In genomic region chr2:100417745-100418090, GRCh38 we compare ENCODE assay signal across 9 cellular contexts. TPM values are rescaled to one million over a fixed set of nuclear protein-coding genes. Genes with fewer than 3 reads are reported as not detected.
DNase-seq lines count a peak whose midpoint lies in the region; ATAC-seq, FAIRE-seq and TF ChIP-seq lines count a peak whose summit lies in the region.
"Had no signal": no experiment of that assay in that cellular context is flagged by ENCODE, and none has a peak within 500 bp of the region (broad histone marks: within the 10 kb centered on the region; RNA-seq: fewer than 3 reads in every experiment).

No MANE protein-coding gene starts in this region.

- H3K27ac Mint-ChIP-seq in T-helper 1 cell treated with Interleukin-12 subunit alpha and Interleukin-12 subunit beta and Interleukin-4 antibody, amounts not matched to agents 30 μg/mL and 1 μg/mL, for 36 hours: no peak overlapping the region
- H3K27ac Mint-ChIP-seq in activated naive CD8-positive, alpha-beta T cell treated with anti-CD3 and anti-CD28 coated beads, Interleukin-2, amount 10 ng/mL, durations not matched to agents 7 days and 5 days: peak overlapping the region; percentile 39

- peaks cover 10% of the 10 kb centered on the region for H3K27me3 Mint-ChIP-seq in T-helper 1 cell treated with Interleukin-12 subunit alpha and Interleukin-12 subunit beta and Interleukin-4 antibody, amounts not matched to agents 30 μg/mL and 1 μg/mL, for 36 hours (ENCODE audit: low read depth)
- no peaks in the 10 kb centered on the region for H3K27me3 Mint-ChIP-seq in activated naive CD8-positive, alpha-beta T cell treated with anti-CD3 and anti-CD28 coated beads, Interleukin-2, amount 10 ng/mL, durations not matched to agents 7 days and 5 days

- DNase-seq in T-helper 1 cell (no peak), kidney (no peak), RKO (ENCODE audit: low spot score) (no peak)
- DNase-seq in activated naive CD8-positive, alpha-beta T cell treated with anti-CD3 and anti-CD28 coated beads, Interleukin-2, amount 10 ng/mL, durations not matched to agents 7 days and 5 days: no peak
- no peak for DNase-seq in activated effector memory CD4-positive, alpha-beta T cell treated with Interleukin-2 at 50 U/mL for 16 hours

- no peak for FAIRE-seq in kidney (lab: Jason Lieb, UNC)

- no peak for TF ChIP-seq CTCF in kidney (IDR thresholded peaks at IDR 0.05; ENCODE audit: borderline replicate concordance, extremely low read depth, insufficient read depth)

- no peaks in the 10 kb centered on the region for H3K9me3 Mint-ChIP-seq in T-helper 1 cell treated with Interleukin-12 subunit alpha and Interleukin-12 subunit beta and Interleukin-4 antibody, amounts not matched to agents 30 μg/mL and 1 μg/mL, for 36 hours
- no peaks in the 10 kb centered on the region for H3K9me3 Mint-ChIP-seq in activated naive CD8-positive, alpha-beta T cell treated with anti-CD3 and anti-CD28 coated beads, Interleukin-2, amount 10 ng/mL, durations not matched to agents 7 days and 5 days

- H3K36me3 Mint-ChIP-seq in T-helper 1 cell treated with Interleukin-12 subunit alpha and Interleukin-12 subunit beta and Interleukin-4 antibody, amounts not matched to agents 30 μg/mL and 1 μg/mL, for 36 hours (ENCODE audit: low read depth): no peaks in the 10 kb centered on the region
- peaks cover 3% of the 10 kb centered on the region for H3K36me3 Mint-ChIP-seq in activated naive CD8-positive, alpha-beta T cell treated with anti-CD3 and anti-CD28 coated beads, Interleukin-2, amount 10 ng/mL, durations not matched to agents 7 days and 5 days

- H3K4me3 ChIP-seq in kidney (ENCODE audit: low read length in 2 of 2): peak overlapping the region; percentile 57 to 87
- peak overlapping the region; percentile 52 to 92 (median 79) for H3K4me3 ChIP-seq in subcutaneous abdominal adipose tissue (ENCODE audit: low read depth in 1 of 5, low read length in 5 of 5)

- peaks cover 8% of the 10 kb centered on the region for H3K4me1 Mint-ChIP-seq in T-helper 1 cell treated with Interleukin-12 subunit alpha and Interleukin-12 subunit beta and Interleukin-4 antibody, amounts not matched to agents 30 μg/mL and 1 μg/mL, for 36 hours (ENCODE audit: low read depth)
- H3K4me1 Mint-ChIP-seq in activated naive CD8-positive, alpha-beta T cell treated with anti-CD3 and anti-CD28 coated beads, Interleukin-2, amount 10 ng/mL, durations not matched to agents 7 days and 5 days: peaks cover 17% of the 10 kb centered on the region

- no peak overlapping the region for H3K27ac ChIP-seq in kidney (ENCODE audit: low read depth in 2 of 2, low read length in 2 of 2)
- H3K27ac ChIP-seq in subcutaneous abdominal adipose tissue (ENCODE audit: low read depth, low read length): no peak overlapping the region

- intact Hi-C loops in kidney (cut with DNase I): no loop called here

- H3K4me3 Mint-ChIP-seq in T-helper 1 cell treated with Interleukin-12 subunit alpha and Interleukin-12 subunit beta and Interleukin-4 antibody, amounts not matched to agents 30 μg/mL and 1 μg/mL, for 36 hours: peak overlapping the region; percentile 78
- peak overlapping the region; percentile 81 for H3K4me3 Mint-ChIP-seq in activated naive CD8-positive, alpha-beta T cell treated with anti-CD3 and anti-CD28 coated beads, Interleukin-2, amount 10 ng/mL, durations not matched to agents 7 days and 5 days

- H3K4me1 ChIP-seq in kidney (ENCODE audit: control insufficient read depth in 1 of 2, insufficient read depth in 1 of 2, low read depth in 1 of 2, low read length in 2 of 2) (peaks cover 5 to 6% of the 10 kb centered on the region in 2 donors), subcutaneous abdominal adipose tissue (ENCODE audit: control insufficient read depth in 5 of 5, insufficient read depth in 5 of 5, low read length in 5 of 5) (peaks cover 2 to 15% (median 13%) of the 10 kb centered on the region in 5 donors)

- no peak for ATAC-seq in activated naive CD8-positive, alpha-beta T cell treated with anti-CD3 and anti-CD28 coated beads, Interleukin-2, amount 10 ng/mL, durations not matched to agents 7 days and 5 days (ENCODE audit: low read depth)
- no peak for ATAC-seq in HG02840 (IDR thresholded peaks at IDR 0.05; ENCODE audit: low FRiP score, unreplicated experiment)

- POLR2A ChIA-PET in activated naive CD8-positive, alpha-beta T cell treated with anti-CD3 and anti-CD28 coated beads, Interleukin-2, amount 10 ng/mL, durations not matched to agents 7 days and 5 days (lab: Charles Lee): interaction anchor here (1.1 kb wide), 1 partner anchor 145 kb away, joined by 4 read pairs; the partner anchor contains the start of gene PDCL3

- H3K27me3 ChIP-seq in subcutaneous abdominal adipose tissue (ENCODE audit: control insufficient read depth in 5 of 5, insufficient read depth in 4 of 5, low read length in 5 of 5): no peaks in the 10 kb centered on the region

- H3K9ac ChIP-seq in kidney (ENCODE audit: low read length in 2 of 2) (peak overlapping the region in 1 of 2 donors; percentile 26), subcutaneous abdominal adipose tissue (ENCODE audit: low read length in 5 of 5) (peak overlapping the region in 4 of 5 donors; percentile 28 to 90 (median 54))

- H3K9me3 ChIP-seq in kidney (ENCODE audit: control insufficient read depth in 1 of 2, low read length in 2 of 2) (no peaks in the 10 kb centered on the region), subcutaneous abdominal adipose tissue (ENCODE audit: control insufficient read depth in 5 of 5, low read length in 5 of 5) (no peaks in the 10 kb centered on the region)

- H3K36me3 ChIP-seq in kidney (ENCODE audit: control insufficient read depth in 1 of 2, insufficient read depth in 2 of 2, low read length in 2 of 2) (no peaks in the 10 kb centered on the region), subcutaneous abdominal adipose tissue (ENCODE audit: control insufficient read depth in 5 of 5, insufficient read depth in 5 of 5, low read length in 5 of 5) (peaks cover 0 to 3% (median 0%) of the 10 kb centered on the region in 5 donors)

RNA-seq across cellular contexts. Expression of gene CHST10, which starts 0.2 kb away (rescaled TPM):
- total RNA-seq in activated naive CD8-positive, alpha-beta T cell treated with anti-CD3 and anti-CD28 coated beads, Interleukin-2, amount 10 ng/mL, durations not matched to agents 7 days and 5 days: 1 to 10 TPM; 5.5 to 6.4 TPM
- total RNA-seq in kidney: 7.1 TPM
- 6.2 TPM for polyA plus RNA-seq in kidney (ENCODE audit: insufficient read depth, low read depth, low replicate concordance)

RNA-seq across cellular contexts. Expression of gene NMS, which starts 52.6 kb away (rescaled TPM):
- not detected for total RNA-seq in activated naive CD8-positive, alpha-beta T cell treated with anti-CD3 and anti-CD28 coated beads, Interleukin-2, amount 10 ng/mL, durations not matched to agents 7 days and 5 days
- total RNA-seq in kidney: not detected
- polyA plus RNA-seq in kidney (ENCODE audit: insufficient read depth, low read depth, low replicate concordance): not detected
- total RNA-seq: M059J had no signal
